In genomic region chr16:80711406-80711805, GRCh38 we compare ENCODE assay signal across 29 cellular contexts.
"Had no signal": no experiment of that assay in that cellular context is flagged by ENCODE, and none has a peak within 500 bp of the region (broad histone marks: within the 10 kb centered on the region; RNA-seq: fewer than 3 reads in every experiment).

No MANE protein-coding gene starts in this region.

- H3K9ac ChIP-seq: KMS-11 had no signal

- H3K27me3 ChIP-seq: ascending aorta, cardiac muscle cell had no signal

- H3K36me3 ChIP-seq: ascending aorta, cardiac muscle cell, WERI-Rb-1 had no signal

- ATAC-seq: activated CD8-positive, alpha-beta memory T cell treated with anti-CD3 and anti-CD28 coated beads, Interleukin-2, amount 10 ng/mL, durations not matched to agents 7 days and 5 days; Right ventricle myocardium inferior had no signal

- H3K4me1 ChIP-seq: ascending aorta had no signal

- FAIRE-seq: RCC 7860 had no signal

- H2AFZ ChIP-seq: PC-9 had no signal

- H3K4me3 ChIP-seq: ascending aorta, cardiac muscle cell, PC-9 had no signal

- H3K27ac ChIP-seq: ascending aorta, cardiac muscle cell, KMS-11, PC-9, RWPE1, WERI-Rb-1 had no signal

- H3K4me2 ChIP-seq: KMS-11, PC-9 had no signal

- DNase-seq: activated CD4-positive, alpha-beta memory T cell treated with anti-CD3 and anti-CD28 coated beads, Interleukin-2, amount 10 ng/mL, durations not matched to agents 7 days and 5 days; activated CD4-positive, alpha-beta T cell treated with anti-CD3 and anti-CD28 coated beads for 1 hour; activated CD4-positive, alpha-beta T cell treated with anti-CD3 and anti-CD28 coated beads for 48 hours; activated CD4-positive, CD25-positive, alpha-beta regulatory T cell; activated CD8-positive, alpha-beta memory T cell treated with anti-CD3 and anti-CD28 coated beads for 24 hours; activated CD8-positive, alpha-beta memory T cell treated with anti-CD3 and anti-CD28 coated beads, Interleukin-2, amount 10 ng/mL, durations not matched to agents 7 days and 5 days; activated CD8-positive, alpha-beta memory T cell treated with anti-CD3 and anti-CD28 coated beads, Interleukin-2, amount 50 U/mL, for 48 hours; activated effector memory CD4-positive, alpha-beta T cell treated with Interleukin-2 at 50 U/mL for 16 hours; activated naive CD4-positive, alpha-beta T cell; activated naive CD8-positive, alpha-beta T cell treated with anti-CD3 and anti-CD28 coated beads, Interleukin-2, amount 10 ng/mL, durations not matched to agents 7 days and 5 days; activated T-cell treated with anti-CD3 and anti-CD28 coated beads, Interleukin-2, amount 50 U/mL, for 48 hours; NCI-H1105; NCI-H1417 treated with DMSO at 0.1 percent for 48 hours; NCI-H187 treated with DMSO at 0.1 percent for 48 hours; NCI-H2081; NCI-H510A; NCI-H526; NCI-H748 treated with DMSO at 0.1 percent for 48 hours; NK-92 treated with Interleukin-12 subunit alpha and Interleukin-12 subunit beta, amount 100 ng/mL, for 24 hours; PC-9; SIG-M5; T1000; WERI-Rb-1 had no signal
